In genomic region chr7:16265184-16265804, GRCh38 we compare ENCODE assay signal across 1 cellular context.
TF ChIP-seq lines count a peak whose summit lies in the region.

No MANE protein-coding gene starts in this region.

TF ChIP-seq in K562, 482 proteins besides CTCF, POLR2A, EP300 and RAD21 (continued from another document):
- TF ChIP-seq, protein P1, sequence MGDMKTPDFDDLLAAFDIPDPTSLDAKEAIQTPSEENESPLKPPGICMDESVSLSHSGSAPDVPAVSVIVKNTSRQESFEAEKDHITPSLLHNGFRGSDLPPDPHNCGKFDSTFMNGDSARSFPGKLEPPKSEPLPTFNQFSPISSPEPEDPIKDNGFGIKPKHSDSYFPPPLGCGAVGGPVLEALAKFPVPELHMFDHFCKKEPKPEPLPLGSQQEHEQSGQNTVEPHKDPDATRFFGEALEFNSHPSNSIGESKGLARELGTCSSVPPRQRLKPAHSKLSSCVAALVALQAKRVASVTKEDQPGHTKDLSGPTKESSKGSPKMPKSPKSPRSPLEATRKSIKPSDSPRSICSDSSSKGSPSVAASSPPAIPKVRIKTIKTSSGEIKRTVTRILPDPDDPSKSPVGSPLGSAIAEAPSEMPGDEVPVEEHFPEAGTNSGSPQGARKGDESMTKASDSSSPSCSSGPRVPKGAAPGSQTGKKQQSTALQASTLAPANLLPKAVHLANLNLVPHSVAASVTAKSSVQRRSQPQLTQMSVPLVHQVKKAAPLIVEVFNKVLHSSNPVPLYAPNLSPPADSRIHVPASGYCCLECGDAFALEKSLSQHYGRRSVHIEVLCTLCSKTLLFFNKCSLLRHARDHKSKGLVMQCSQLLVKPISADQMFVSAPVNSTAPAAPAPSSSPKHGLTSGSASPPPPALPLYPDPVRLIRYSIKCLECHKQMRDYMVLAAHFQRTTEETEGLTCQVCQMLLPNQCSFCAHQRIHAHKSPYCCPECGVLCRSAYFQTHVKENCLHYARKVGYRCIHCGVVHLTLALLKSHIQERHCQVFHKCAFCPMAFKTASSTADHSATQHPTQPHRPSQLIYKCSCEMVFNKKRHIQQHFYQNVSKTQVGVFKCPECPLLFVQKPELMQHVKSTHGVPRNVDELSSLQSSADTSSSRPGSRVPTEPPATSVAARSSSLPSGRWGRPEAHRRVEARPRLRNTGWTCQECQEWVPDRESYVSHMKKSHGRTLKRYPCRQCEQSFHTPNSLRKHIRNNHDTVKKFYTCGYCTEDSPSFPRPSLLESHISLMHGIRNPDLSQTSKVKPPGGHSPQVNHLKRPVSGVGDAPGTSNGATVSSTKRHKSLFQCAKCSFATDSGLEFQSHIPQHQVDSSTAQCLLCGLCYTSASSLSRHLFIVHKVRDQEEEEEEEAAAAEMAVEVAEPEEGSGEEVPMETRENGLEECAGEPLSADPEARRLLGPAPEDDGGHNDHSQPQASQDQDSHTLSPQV (IDR thresholded peaks at IDR 0.05): peak; percentile 65
- no peak for TF ChIP-seq SPI1 (IDR thresholded peaks at IDR 0.05; ENCODE audit: borderline replicate concordance, low read depth, low read length)
- TF ChIP-seq TRIM25 (IDR thresholded peaks at IDR 0.05; ENCODE audit: borderline replicate concordance): no peak
- 0 out of 4 replicates have a peak, but pooled peaks of 1 of the 2 experiments have one; percentile 13 for TF ChIP-seq TBL1XR1 (IDR thresholded peaks at IDR 0.05; ENCODE audit: low read length in 2 of 2)
- peak; percentile 50 for TF ChIP-seq CCNT2 (IDR thresholded peaks at IDR 0.05; ENCODE audit: borderline replicate concordance, extremely low read depth, insufficient read length, low read depth, low read length)
- no peak for TF ChIP-seq KDM1A (IDR thresholded peaks at IDR 0.05)
- TF ChIP-seq HMG20B (CRISPR knock-in tag; IDR thresholded peaks at IDR 0.05): no peak
- no peak for TF ChIP-seq ASH1L (IDR thresholded peaks at IDR 0.05; ENCODE audit: borderline replicate concordance, low read depth, partially characterized antibody)
- no peak for TF ChIP-seq JUNB (CRISPR knock-in tag; conservative IDR thresholded peaks at IDR 0.05)
- no peak; the same call in 1 of the 2 replicates for TF ChIP-seq ETV5 (CRISPR knock-in tag; IDR thresholded peaks at IDR 0.05; ENCODE audit: low read depth)
- TF ChIP-seq ESRRB (CRISPR knock-in tag; IDR thresholded peaks at IDR 0.05; ENCODE audit: borderline replicate concordance): no peak
- TF ChIP-seq ZNF589 (CRISPR knock-in tag; IDR thresholded peaks at IDR 0.05; ENCODE audit: low read depth): no peak
- no peak for TF ChIP-seq HDAC2 (IDR thresholded peaks at IDR 0.05)
- 0 out of 4 replicates have a peak, but pooled peaks of 1 of the 2 experiments have one; percentile 3 for TF ChIP-seq FOXA3 (CRISPR knock-in tag; conservative IDR thresholded peaks at IDR 0.05 in 1 of 2, IDR thresholded peaks at IDR 0.05 in 1 of 2)
- TF ChIP-seq ZSCAN32 (CRISPR knock-in tag; IDR thresholded peaks at IDR 0.05): no peak
